Comparison of ENCODE assay signal across 27 cellular contexts in the genomic region with DNA sequence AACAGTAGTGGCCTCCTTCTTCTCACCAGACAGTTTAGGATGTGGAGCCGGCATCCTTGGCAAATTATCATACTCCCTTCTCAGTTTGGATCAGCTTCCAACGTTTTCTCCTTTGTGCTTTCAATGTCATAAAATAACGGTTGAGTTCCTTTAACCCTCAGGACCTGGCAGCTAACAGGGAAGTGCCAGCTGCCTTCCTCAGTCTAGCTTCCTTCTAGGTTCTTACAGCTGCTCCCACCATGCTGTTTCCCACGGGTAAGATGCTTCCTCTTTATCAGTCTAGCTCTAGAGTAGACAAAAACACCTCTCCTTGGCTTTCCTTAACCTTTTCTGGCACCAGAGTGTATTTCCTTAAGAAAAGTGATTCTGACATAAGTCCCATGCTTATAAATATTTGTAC. TPM values are rescaled to one million over a fixed set of nuclear protein-coding genes. Genes with fewer than 3 reads are reported as not detected.
A peak's percentile ranks its signal among the peaks of the same experiment; 100 is the strongest.
DNase-seq lines count a peak whose midpoint lies in the region; ATAC-seq and TF ChIP-seq lines count a peak whose summit lies in the region.
"Had no signal": no experiment of that assay in that cellular context is flagged by ENCODE, and none has a peak within 500 bp of the region (broad histone marks: within the 10 kb centered on the region; RNA-seq: fewer than 3 reads in every experiment).

No MANE protein-coding gene starts in this region.

- H3K27me3 ChIP-seq in neutrophil (no peaks in the 10 kb centered on the region), GM23338 (ENCODE audit: insufficient read depth) (no peaks in the 10 kb centered on the region), aorta (ENCODE audit: control insufficient read depth in 1 of 2, insufficient read depth in 2 of 2, low read length in 1 of 2) (no peaks in the 10 kb centered on the region)
- H3K27me3 ChIP-seq: dorsolateral prefrontal cortex, foreskin keratinocyte, thyroid gland had no signal

- no peak overlapping the region for H3K4me2 ChIP-seq in GM23338

- H3K4me1 Mint-ChIP-seq in dendritic cell treated with granulocyte-macrophage colony-stimulating factor and Interleukin-4, amounts not matched to agents 40 ng/mL and 50 ng/mL, for 4 days (ENCODE audit: low read depth), result peaks cover 29% of the 10 kb centered on the region
- H3K4me1 Mint-ChIP-seq in GM23338, result no peaks in the 10 kb centered on the region
- H3K4me1 Mint-ChIP-seq: stimulated activated naive B cell treated with anti-CD40 and anti-IgM and Interleukin-4, amounts not matched to agents 10 μg/mL and 1 μg/mL and 100 μg/mL, for 72 hours; WTC11 had no signal

- no peak for ATAC-seq in GM23338
- ATAC-seq in aorta (ENCODE audit: low FRiP score), result no peak
- ATAC-seq in HG02981 (IDR thresholded peaks at IDR 0.05; ENCODE audit: unreplicated experiment), result no peak
- ATAC-seq: activated CD8-positive, alpha-beta T cell treated with anti-CD3 and anti-CD28 coated beads for 36 hours; foreskin keratinocyte; natural killer cell; stimulated activated naive B cell treated with anti-CD40 and anti-IgM and Interleukin-4, amounts not matched to agents 10 μg/mL and 1 μg/mL and 100 μg/mL, for 72 hours; WTC11 had no signal

- H3K4me3 ChIP-seq in neutrophil (ENCODE audit: low read depth in 1 of 2, low read length in 1 of 2) (no peak overlapping the region), GM23338 (no peak overlapping the region), aorta (ENCODE audit: low read length in 2 of 2) (no peak overlapping the region)
- H3K4me3 ChIP-seq: dorsolateral prefrontal cortex, thyroid gland had no signal

- TF ChIP-seq CTCF in neutrophil (IDR thresholded peaks at IDR 0.05) (no peak), GM23338 (conservative IDR thresholded peaks at IDR 0.05; ENCODE audit: low read depth in 2 of 2) (no peak)

- intact Hi-C loops in dendritic cell treated with granulocyte-macrophage colony-stimulating factor and Interleukin-4, amounts not matched to agents 40 ng/mL and 50 ng/mL, for 4 days (cut with micrococcal nuclease), result no loop called here
- intact Hi-C loops in aorta (cut with DNase I), result no loop called here

- DNase-seq in GDM1 (lab: John Stamatoyannopoulos, UW), result peak; percentile 60
- DNase-seq in NAMALWA (ENCODE audit: low spot score), result peak; percentile 20
- no peak for DNase-seq in HPDE6-E6E7 (ENCODE audit: extremely low spot score)
- DNase-seq in GM23338 (ENCODE audit: low spot score), result no peak
- no peak for DNase-seq in aorta
- DNase-seq: activated CD8-positive, alpha-beta T cell treated with anti-CD3 and anti-CD28 coated beads for 36 hours; activated naive CD4-positive, alpha-beta T cell; activated T-cell treated with anti-CD3 and anti-CD28 coated beads, Interleukin-2, amount 50 U/mL, for 24 hours; amygdala; CD4-positive, alpha-beta T cell; dorsolateral prefrontal cortex; foreskin keratinocyte; HCEC 1CT; hypothalamus; Karpas-422; natural killer cell; NCI-H524; posterior cingulate gyrus; SHP77; stimulated activated naive B cell treated with anti-CD40 and anti-IgM and Interleukin-4, amounts not matched to agents 10 μg/mL and 1 μg/mL and 100 μg/mL, for 72 hours; thyroid gland had no signal

- no peak overlapping the region for H2AFZ ChIP-seq in GM23338

- no peaks in the 10 kb centered on the region for H3K9me3 Mint-ChIP-seq in dendritic cell treated with granulocyte-macrophage colony-stimulating factor and Interleukin-4, amounts not matched to agents 40 ng/mL and 50 ng/mL, for 4 days
- no peaks in the 10 kb centered on the region for H3K9me3 Mint-ChIP-seq in GM23338
- H3K9me3 Mint-ChIP-seq: activated CD8-positive, alpha-beta T cell treated with anti-CD3 and anti-CD28 coated beads for 36 hours; activated T-cell treated with anti-CD3 and anti-CD28 coated beads, Interleukin-2, amount 50 U/mL, for 24 hours; CD4-positive, alpha-beta T cell; natural killer cell; stimulated activated naive B cell treated with anti-CD40 and anti-IgM and Interleukin-4, amounts not matched to agents 10 μg/mL and 1 μg/mL and 100 μg/mL, for 72 hours; T-helper 1 cell treated with Interleukin-12 subunit alpha and Interleukin-12 subunit beta and Interleukin-4 antibody, amounts not matched to agents 30 μg/mL and 1 μg/mL, for 36 hours; WTC11 had no signal

- no peak overlapping the region for H3K4me3 Mint-ChIP-seq in dendritic cell treated with granulocyte-macrophage colony-stimulating factor and Interleukin-4, amounts not matched to agents 40 ng/mL and 50 ng/mL, for 4 days
- H3K4me3 Mint-ChIP-seq in GM23338, result no peak overlapping the region
- H3K4me3 Mint-ChIP-seq: activated CD8-positive, alpha-beta T cell treated with anti-CD3 and anti-CD28 coated beads for 36 hours; activated T-cell treated with anti-CD3 and anti-CD28 coated beads, Interleukin-2, amount 50 U/mL, for 24 hours; CD4-positive, alpha-beta T cell; natural killer cell; stimulated activated naive B cell treated with anti-CD40 and anti-IgM and Interleukin-4, amounts not matched to agents 10 μg/mL and 1 μg/mL and 100 μg/mL, for 72 hours; T-helper 1 cell treated with Interleukin-12 subunit alpha and Interleukin-12 subunit beta and Interleukin-4 antibody, amounts not matched to agents 30 μg/mL and 1 μg/mL, for 36 hours; WTC11 had no signal

- H3K9me3 ChIP-seq in neutrophil, result no peaks in the 10 kb centered on the region
- no peaks in the 10 kb centered on the region for H3K9me3 ChIP-seq in aorta (ENCODE audit: control insufficient read depth, low read length)
- H3K9me3 ChIP-seq: thyroid gland had no signal

- H3K4me1 ChIP-seq in neutrophil (ENCODE audit: control insufficient read depth in 1 of 2, insufficient read depth in 1 of 2, low read depth in 1 of 2, low read length in 1 of 2) (no peaks in the 10 kb centered on the region), GM23338 (ENCODE audit: insufficient read depth) (no peaks in the 10 kb centered on the region), aorta (ENCODE audit: control insufficient read depth in 1 of 2, insufficient read depth in 2 of 2, low read length in 2 of 2) (no peaks in the 10 kb centered on the region)
- H3K4me1 ChIP-seq: foreskin keratinocyte, thyroid gland had no signal

- peaks cover 27% of the 10 kb centered on the region for H3K36me3 ChIP-seq in neutrophil
- no peaks in the 10 kb centered on the region for H3K36me3 ChIP-seq in GM23338 (ENCODE audit: insufficient read depth)
- peaks cover 0 to 2% of the 10 kb centered on the region in 2 donors for H3K36me3 ChIP-seq in aorta (ENCODE audit: control insufficient read depth in 1 of 2, insufficient read depth in 2 of 2, low read length in 1 of 2)

- H3K79me2 ChIP-seq in GM23338 (replicated peaks; ENCODE audit: insufficient read depth), result no peaks in the 10 kb centered on the region

- H3K27ac ChIP-seq in neutrophil (peak overlapping the region; percentile 51), GM23338 (ENCODE audit: low read depth) (no peak overlapping the region), aorta (ENCODE audit: low read depth in 1 of 2, low read length in 2 of 2) (no peak overlapping the region)
- H3K27ac ChIP-seq: dorsolateral prefrontal cortex, epithelial cell of prostate, foreskin keratinocyte, thyroid gland had no signal

- no peaks in the 10 kb centered on the region for H3K9me2 ChIP-seq in GM23338 (ENCODE audit: insufficient read depth)

- no peaks in the 10 kb centered on the region for H3F3A ChIP-seq in GM23338 (replicated peaks; ENCODE audit: low read depth)

- no peaks in the 10 kb centered on the region for H3K27me3 Mint-ChIP-seq in dendritic cell treated with granulocyte-macrophage colony-stimulating factor and Interleukin-4, amounts not matched to agents 40 ng/mL and 50 ng/mL, for 4 days
- peaks cover 2% of the 10 kb centered on the region for H3K27me3 Mint-ChIP-seq in GM23338 (ENCODE audit: insufficient read depth, low read depth, poor library complexity)
- H3K27me3 Mint-ChIP-seq: activated CD8-positive, alpha-beta T cell treated with anti-CD3 and anti-CD28 coated beads for 36 hours; activated T-cell treated with anti-CD3 and anti-CD28 coated beads, Interleukin-2, amount 50 U/mL, for 24 hours; CD4-positive, alpha-beta T cell; stimulated activated naive B cell treated with anti-CD40 and anti-IgM and Interleukin-4, amounts not matched to agents 10 μg/mL and 1 μg/mL and 100 μg/mL, for 72 hours had no signal

- H3K27ac Mint-ChIP-seq in dendritic cell treated with granulocyte-macrophage colony-stimulating factor and Interleukin-4, amounts not matched to agents 40 ng/mL and 50 ng/mL, for 4 days, result peak overlapping the region; percentile 62
- H3K27ac Mint-ChIP-seq in GM23338, result no peak overlapping the region
- H3K27ac Mint-ChIP-seq: activated CD8-positive, alpha-beta T cell treated with anti-CD3 and anti-CD28 coated beads for 36 hours; activated T-cell treated with anti-CD3 and anti-CD28 coated beads, Interleukin-2, amount 50 U/mL, for 24 hours; CD4-positive, alpha-beta T cell; natural killer cell; stimulated activated naive B cell treated with anti-CD40 and anti-IgM and Interleukin-4, amounts not matched to agents 10 μg/mL and 1 μg/mL and 100 μg/mL, for 72 hours; T-helper 1 cell treated with Interleukin-12 subunit alpha and Interleukin-12 subunit beta and Interleukin-4 antibody, amounts not matched to agents 30 μg/mL and 1 μg/mL, for 36 hours; WTC11 had no signal

- peaks cover 98% of the 10 kb centered on the region for H3K36me3 Mint-ChIP-seq in dendritic cell treated with granulocyte-macrophage colony-stimulating factor and Interleukin-4, amounts not matched to agents 40 ng/mL and 50 ng/mL, for 4 days (ENCODE audit: low read depth)
- no peaks in the 10 kb centered on the region; the same call in 2 of the 3 replicates for H3K36me3 Mint-ChIP-seq in GM23338 (ENCODE audit: low read depth)

- H4K20me1 ChIP-seq in GM23338 (replicated peaks; ENCODE audit: insufficient read depth), result no peaks in the 10 kb centered on the region

- 48 to 59% methylated on average over 4 of the region's 4 CpGs for WGBS in aorta, 2 donors

TF ChIP-seq in GM23338, 12 proteins besides CTCF, POLR2A, EP300 and RAD21 (continues in another document):
- TF ChIP-seq ZNF114 (CRISPR knock-in tag; IDR thresholded peaks at IDR 0.05), result no peak

RNA-seq across cellular contexts. Expression of gene BLVRA, which starts 33.2 kb away (rescaled TPM):
- 17.0 and 20.4 TPM in 2 replicates for total RNA-seq in GM23338 (2014; rRNA removed; shearing (Covaris generic))
- 37.7 and 46.5 TPM in 2 replicates for polyA plus RNA-seq in GM23338 (2016; fragmentation: Nextera tagmentation; extraction: Ambion mirVana)
- 10 to 100 TPM; 56.0 to 61.0 TPM for total RNA-seq in aorta
- polyA plus RNA-seq in aorta, result 100 to 1,000 TPM in 1 of 2 donors, 10 to 100 TPM in 1; 77.8 to 117 TPM

Comparison
In these comparisons a context has a peak if more than half of its experiments do, and no peak if none do; other contexts are left out.
1. DNase-seq: peak in GDM1 (single experiment) and NAMALWA (single experiment); none in HPDE6-E6E7 (single experiment), GM23338 (single experiment) and aorta (0 of 2).